In the genomic region with DNA sequence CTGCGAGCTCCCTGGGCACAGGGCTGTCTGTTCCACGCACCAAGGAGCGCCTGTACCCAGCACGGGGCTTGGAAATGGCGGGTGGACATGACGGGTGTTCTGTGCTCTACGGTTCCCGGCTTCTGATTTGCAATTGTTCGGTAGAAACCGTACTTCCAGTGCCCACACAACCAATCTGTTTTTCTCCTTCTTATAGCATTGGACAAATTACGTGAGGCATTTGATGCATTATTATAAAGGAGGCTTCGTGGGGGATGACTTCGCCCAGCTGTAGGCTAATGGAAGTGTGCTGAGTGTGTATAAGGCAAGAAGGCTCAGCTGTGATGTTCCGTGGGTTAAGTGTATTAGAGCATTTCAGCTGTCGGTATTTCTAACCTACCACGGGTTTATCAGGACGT, we compare ENCODE assay signal across 17 cellular contexts. TPM values are rescaled to one million over a fixed set of nuclear protein-coding genes. Genes with fewer than 3 reads are reported as not detected.
DNase-seq lines count a peak whose midpoint lies in the region; ATAC-seq and TF ChIP-seq lines count a peak whose summit lies in the region.
"Had no signal": no experiment of that assay in that cellular context is flagged by ENCODE, and none has a peak within 500 bp of the region (broad histone marks: within the 10 kb centered on the region; RNA-seq: fewer than 3 reads in every experiment).

No MANE protein-coding gene starts in this region.

- H3K36me3 ChIP-seq in HUES48 (ENCODE audit: control insufficient read depth, insufficient read depth, low read length) (peaks cover 5% of the 10 kb centered on the region), lower lobe of right lung (no peaks in the 10 kb centered on the region), stomach (peaks cover 0 to 4% (median 0%) of the 10 kb centered on the region in 4 donors)

- ATAC-seq in lower lobe of right lung: no peak
- ATAC-seq: activated T-helper 17 cell treated with anti-CD3 and anti-CD28 coated beads, Interleukin-2, amount 50 U/mL, for 72 hours had no signal

- peaks cover 24% of the 10 kb centered on the region for H3K4me1 Mint-ChIP-seq in brain
- H3K4me1 Mint-ChIP-seq in HFFc6 (ENCODE audit: low read depth): no peaks in the 10 kb centered on the region

- DNase-seq in lower lobe of right lung (no peak), stomach (no peak), NCI-H2171 (lab: John Stamatoyannopoulos, UW) (no peak), AG08395 (ENCODE audit: low spot score) (no peak), HFFc6 (no peak), NCI-H82 treated with DMSO at 0.1 percent for 48 hours (lab: John Stamatoyannopoulos, UW; ENCODE audit: unreplicated experiment) (no peak)
- DNase-seq: activated CD4-positive, alpha-beta memory T cell treated with anti-CD3 and anti-CD28 coated beads for 36 hours; effector memory CD4-positive, alpha-beta T cell; NCI-H1930; spleen had no signal

- H3K27me3 Mint-ChIP-seq in brain (peaks cover 7% of the 10 kb centered on the region), HFFc6 (ENCODE audit: insufficient read depth) (peaks cover 3% of the 10 kb centered on the region)

- intact Hi-C loops in lower lobe of right lung (cut with DNase I) (no loop called here), stomach (cut with DNase I; ENCODE audit: low total_unique reads) (no loop called here)

- H3K4me3 ChIP-seq in HUES48 (ENCODE audit: low read depth, low read length) (no peak overlapping the region), lower lobe of right lung (no peak overlapping the region), stomach (no peak overlapping the region)
- H3K4me3 ChIP-seq: spleen had no signal

- H3K4me1 ChIP-seq in HUES48 (ENCODE audit: control insufficient read depth, insufficient read depth, low read length) (peaks cover 28% of the 10 kb centered on the region), lower lobe of right lung (peaks cover 54% of the 10 kb centered on the region), stomach (peaks cover 41 to 67% (median 55%) of the 10 kb centered on the region in 4 donors)

- TF ChIP-seq EP300 in stomach (IDR thresholded peaks at IDR 0.05): no peak

- H3K9ac ChIP-seq in HUES48 (ENCODE audit: low read depth, low read length): no peak overlapping the region

- no peak for TF ChIP-seq CTCF in brain (conservative IDR thresholded peaks at IDR 0.05)
- TF ChIP-seq CTCF in lower lobe of right lung (IDR thresholded peaks at IDR 0.05): no peak
- TF ChIP-seq CTCF in stomach (IDR thresholded peaks at IDR 0.05): no peak
- no peak for TF ChIP-seq CTCF in HFFc6 (IDR thresholded peaks at IDR 0.05)

- H3K36me3 Mint-ChIP-seq in brain: peaks cover 5% of the 10 kb centered on the region
- H3K36me3 Mint-ChIP-seq in HFFc6 (ENCODE audit: low read depth): peaks cover 5% of the 10 kb centered on the region

- WGBS in stomach, 5 donors: 63 to 74% (median 67%) methylated on average over 16 to 17 of the region's 17 CpGs

- H3K4me3 Mint-ChIP-seq in brain (peak overlapping the region in 2 of 5 experiments; percentile 20 to 61), HFFc6 (no peak overlapping the region)
- H3K4me3 Mint-ChIP-seq: activated CD4-positive, alpha-beta memory T cell treated with anti-CD3 and anti-CD28 coated beads for 36 hours; activated T-helper 17 cell treated with anti-CD3 and anti-CD28 coated beads, Interleukin-2, amount 50 U/mL, for 72 hours had no signal

- H3K27ac Mint-ChIP-seq in brain: peak overlapping the region; percentile 87 to 97 (median 93)
- H3K27ac Mint-ChIP-seq in HFFc6: no peak overlapping the region
- H3K27ac Mint-ChIP-seq: activated CD4-positive, alpha-beta memory T cell treated with anti-CD3 and anti-CD28 coated beads for 36 hours; activated T-helper 17 cell treated with anti-CD3 and anti-CD28 coated beads, Interleukin-2, amount 50 U/mL, for 72 hours had no signal

- peaks cover 0 to 11% (median 2%) of the 10 kb centered on the region in 5 experiments for H3K9me3 Mint-ChIP-seq in brain
- peaks cover 8% of the 10 kb centered on the region for H3K9me3 Mint-ChIP-seq in HFFc6
- H3K9me3 Mint-ChIP-seq: activated T-helper 17 cell treated with anti-CD3 and anti-CD28 coated beads, Interleukin-2, amount 50 U/mL, for 72 hours had no signal

- H3K27ac ChIP-seq in HUES48 (ENCODE audit: low read depth, low read length) (peak overlapping the region; percentile 86), lower lobe of right lung (peak overlapping the region; percentile 58), stomach (peak overlapping the region in 4 of 5 donors; percentile 66 to 81 (median 73))
- H3K27ac ChIP-seq: C4-2B had no signal

- H3K27me3 ChIP-seq in HUES48 (ENCODE audit: control insufficient read depth, insufficient read depth, low read length): no peaks in the 10 kb centered on the region
- no peaks in the 10 kb centered on the region for H3K27me3 ChIP-seq in lower lobe of right lung (ENCODE audit: low read depth)
- no peaks in the 10 kb centered on the region for H3K27me3 ChIP-seq in stomach

- no peaks in the 10 kb centered on the region for H3K9me3 ChIP-seq in HUES48 (ENCODE audit: control insufficient read depth, insufficient read depth, low read length)
- H3K9me3 ChIP-seq in lower lobe of right lung: no peaks in the 10 kb centered on the region
- no peaks in the 10 kb centered on the region for H3K9me3 ChIP-seq in stomach
- H3K9me3 ChIP-seq: spleen had no signal

- TF ChIP-seq POLR2A in stomach (IDR thresholded peaks at IDR 0.05): no peak

RNA-seq across cellular contexts. Expression of a gene that starts 9.8 kb away (rescaled TPM):
- 5,928 TPM for polyA plus RNA-seq in brain (ENCODE audit: insufficient read depth, low read depth, low replicate concordance)
- 1,104 TPM for total RNA-seq in lower lobe of right lung
- total RNA-seq in stomach: 1,000 to 10,000 TPM in 3 of 5 donors, 100 to 1,000 TPM in 2; 239 to 2,998 (median 1,528) TPM
- polyA plus RNA-seq in stomach: 1,000 to 10,000 TPM; 4,606 to 7,615 (median 4,647) TPM
- total RNA-seq in HFFc6 (2021; fragmentation: NEBNext Ultra II Directional; extraction: Animal tissue kit (Norgen Biotek cat#: 25700)): 1,000 to 10,000 TPM; 1,061 to 1,388 (median 1,229) TPM

RNA-seq across cellular contexts. Expression of a gene that starts 10.0 kb away (rescaled TPM):
- 17.5 TPM for polyA plus RNA-seq in brain (ENCODE audit: insufficient read depth, low read depth, low replicate concordance)
- 282 TPM for total RNA-seq in lower lobe of right lung
- total RNA-seq in stomach: 100 to 1,000 TPM in 2 of 5 donors, 10 to 100 TPM in 3; 42.2 to 278 (median 86.9) TPM
- 100 to 1,000 TPM in 1 of 3 donors, 10 to 100 TPM in 2; 41.4 to 278 (median 72.3) TPM for polyA plus RNA-seq in stomach
- 1 to 10 TPM; 1.2 to 2.4 (median 1.5) TPM for total RNA-seq in HFFc6 (2021; fragmentation: NEBNext Ultra II Directional; extraction: Animal tissue kit (Norgen Biotek cat#: 25700))

RNA-seq across cellular contexts. Expression of a gene that starts 30.0 kb away (rescaled TPM):
- 12.0 TPM for polyA plus RNA-seq in brain (ENCODE audit: insufficient read depth, low read depth, low replicate concordance)
- total RNA-seq in lower lobe of right lung: 4.5 TPM
- total RNA-seq in stomach: 1 to 10 TPM in 4 of 5 donors, under 1 TPM in 1; 0.55 to 7.8 (median 1.4) TPM
- polyA plus RNA-seq in stomach: 1 to 10 TPM; 2.0 to 3.2 (median 2.5) TPM
- total RNA-seq in HFFc6 (2021; fragmentation: NEBNext Ultra II Directional; extraction: Animal tissue kit (Norgen Biotek cat#: 25700)): 1 to 10 TPM; 4.9 to 7.0 (median 6.6) TPM

RNA-seq across cellular contexts. Expression of a gene that starts 50.3 kb away (rescaled TPM):
- polyA plus RNA-seq in brain (ENCODE audit: insufficient read depth, low read depth, low replicate concordance): 0.92 TPM
- 2.0 TPM for total RNA-seq in lower lobe of right lung
- 1 to 10 TPM in 1 of 5 donors, under 1 TPM in 2, not detected in 2; 0.45 to 2.3 (median 0.55) TPM for total RNA-seq in stomach
- 1 to 10 TPM; 2.1 to 8.0 (median 5.7) TPM for polyA plus RNA-seq in stomach
- total RNA-seq in HFFc6 (2021; fragmentation: NEBNext Ultra II Directional; extraction: Animal tissue kit (Norgen Biotek cat#: 25700)): not detected
- total RNA-seq: activated CD4-positive, alpha-beta memory T cell treated with anti-CD3 and anti-CD28 coated beads for 36 hours; activated T-helper 17 cell treated with anti-CD3 and anti-CD28 coated beads, Interleukin-2, amount 50 U/mL, for 72 hours; Daoy; frontal cortex; spleen had no signal
- polyA plus RNA-seq: neural cell had no signal

Comparison
In these comparisons a context has a peak if more than half of its experiments do, and no peak if none do; other contexts are left out.
1. RNA of a gene that starts 10.0 kb away (total RNA-seq): 282 TPM in lower lobe of right lung (single experiment) and 42.2 to 278 TPM in stomach; 1.2 to 2.4 TPM in HFFc6; every median in the first group is over 10 times any median in the second.
2. Peak in every context shown above with its lines, with median percentiles within 50 percentile points of each other: H3K27ac ChIP-seq.